Comparison of ENCODE assay signal across 15 cellular contexts in genomic region chr21:38699048-38699447, GRCh38.
DNase-seq lines count a peak whose midpoint lies in the region; ATAC-seq, FAIRE-seq and TF ChIP-seq lines count a peak whose summit lies in the region.
"Had no signal": no experiment of that assay in that cellular context is flagged by ENCODE, and none has a peak within 500 bp of the region (broad histone marks: within the 10 kb centered on the region; RNA-seq: fewer than 3 reads in every experiment).

No MANE protein-coding gene starts in this region.

- TF ChIP-seq CTCF in DOHH2 (IDR thresholded peaks at IDR 0.05; ENCODE audit: low read depth, low read length, poor library complexity, severe bottlenecking) (peak; percentile 21), K562 (IDR thresholded peaks at IDR 0.05 in 2 of 3, conservative IDR thresholded peaks at IDR 0.05 in 1 of 3; ENCODE audit: insufficient read depth in 2 of 3, low read depth in 1 of 3, low read length in 3 of 3) (peak; percentile 39 to 46 (median 43); a peak in 4 of 6 replicates)

- H2AFZ ChIP-seq in K562 (ENCODE audit: low read depth, low read length): no peak overlapping the region

- intact Hi-C loops in K562 (cut with micrococcal nuclease): no loop called here

- 0% methylated on average over 2 of the region's 2 CpGs for WGBS in K562 (ENCODE audit: insufficient coverage, low coverage, missing lambda C conversion rate)

- H3K9me2 ChIP-seq in DOHH2 (replicated peaks; ENCODE audit: control insufficient read depth, low read length): no peaks in the 10 kb centered on the region

- no peak for FAIRE-seq in K562 (lab: Jason Lieb, UNC)

- H3K4me3 ChIP-seq in DOHH2 (ENCODE audit: low read length) (no peak overlapping the region), K562 (no peak overlapping the region)
- H3K4me3 ChIP-seq: MG63 had no signal

- POLR2A ChIA-PET in K562 (lab: Yijun Ruan, JAX): interaction anchor here (0.5 kb wide), 1 partner anchor 37 kb away, joined by 3 read pairs; no protein-coding TSS in a partner anchor

- H3K27ac ChIP-seq in DOHH2 (ENCODE audit: low read depth, low read length) (no peak overlapping the region), K562 (ENCODE audit: extremely low read depth, low read depth, low read length) (no peak overlapping the region)

- H3K4me1 ChIP-seq in DOHH2 (ENCODE audit: control insufficient read depth, low read length): no peaks in the 10 kb centered on the region
- no peaks in the 10 kb centered on the region for H3K4me1 ChIP-seq in K562 (replicated peaks in 1 of 2; ENCODE audit: control insufficient read depth in 2 of 2, insufficient read depth in 2 of 2, low read length in 2 of 2)

- H4K20me1 ChIP-seq in DOHH2 (ENCODE audit: control insufficient read depth, insufficient read depth, low read depth, low read length) (no peaks in the 10 kb centered on the region), K562 (replicated peaks; ENCODE audit: control insufficient read depth, insufficient read depth, low read length) (no peaks in the 10 kb centered on the region)

- H3K4me2 ChIP-seq in DOHH2 (ENCODE audit: low read length) (no peak overlapping the region), K562 (ENCODE audit: insufficient read depth, low read length) (no peak overlapping the region)

- no peak for TF ChIP-seq RAD21 in K562 (CRISPR knock-in tag; conservative IDR thresholded peaks at IDR 0.05 in 1 of 2, IDR thresholded peaks at IDR 0.05 in 1 of 2)

- DNase-seq in HuH-7.5 (ENCODE audit: low spot score) (peak; percentile 16), K562 (ENCODE audit: extremely low read depth in 1 of 4, low spot score in 3 of 4) (peak; percentile 24 to 34 (median 30)), left kidney (ENCODE audit: low read depth, low spot score) (peak; percentile 18), anterior cingulate cortex (lab: John Stamatoyannopoulos, UW) (no peak), NCI-H2029 treated with DMSO at 0.1 percent for 48 hours (lab: John Stamatoyannopoulos, UW) (no peak), NCI-H187 treated with DMSO at 0.1 percent for 48 hours (lab: John Stamatoyannopoulos, UW) (no peak)
- DNase-seq: activated CD8-positive, alpha-beta memory T cell treated with anti-CD3 and anti-CD28 coated beads, Interleukin-2, amount 50 U/mL, for 4 hours; activated naive CD8-positive, alpha-beta T cell treated with anti-CD3 and anti-CD28 coated beads, Interleukin-2, amount 10 ng/mL, durations not matched to agents 7 days and 5 days; COR-L47; MG63; NCI-H510A had no signal

- H3F3A ChIP-seq in DOHH2 (ENCODE audit: control insufficient read depth, insufficient read depth): no peaks in the 10 kb centered on the region

- H3K36me3 ChIP-seq in DOHH2 (ENCODE audit: control insufficient read depth, low read length) (no peaks in the 10 kb centered on the region), K562 (ENCODE audit: control insufficient read depth, insufficient read depth, low read length) (no peaks in the 10 kb centered on the region)
- H3K36me3 ChIP-seq: MG63 had no signal

- no peak for TF ChIP-seq EP300 in K562 (IDR thresholded peaks at IDR 0.05; ENCODE audit: low read length)

- H3K9ac ChIP-seq in K562 (ENCODE audit: insufficient read depth in 1 of 2, low read depth in 2 of 2, low read length in 2 of 2): no peak overlapping the region

- H3K9me3 ChIP-seq in DOHH2 (ENCODE audit: control insufficient read depth, insufficient read depth, low read length): no peaks in the 10 kb centered on the region
- no peaks in the 10 kb centered on the region; the same call in 1 of the 2 replicates for H3K9me3 ChIP-seq in K562 (replicated peaks; ENCODE audit: control insufficient read depth, insufficient read depth, low read depth, low read length)
- H3K9me3 ChIP-seq: MG63 had no signal

- in situ Hi-C loops in K562 (cut with MboI): no loop called here

- peaks cover 4% of the 10 kb centered on the region; the same call in 1 of the 2 replicates for H3K27me3 ChIP-seq in DOHH2 (ENCODE audit: control insufficient read depth, low read length)
- peaks cover 0 to 7% of the 10 kb centered on the region in 2 experiments; a peak in 2 of 5 replicates for H3K27me3 ChIP-seq in K562 (ENCODE audit: control insufficient read depth in 2 of 2, insufficient read depth in 2 of 2, low read length in 2 of 2)
- H3K27me3 ChIP-seq: MG63 had no signal

- CTCF ChIA-PET in K562 (lab: Yijun Ruan, JAX; ENCODE audit: low intra/inter-chr PET ratio): no interaction called here

- ATAC-seq in K562: peak; percentile 82
- ATAC-seq in GM21576 (IDR thresholded peaks at IDR 0.05; ENCODE audit: unreplicated experiment): no peak
- ATAC-seq: left lobe of liver, Right ventricle myocardium inferior had no signal

- H3K79me2 ChIP-seq in DOHH2 (ENCODE audit: control insufficient read depth, low read length): no peaks in the 10 kb centered on the region
- no peaks in the 10 kb centered on the region for H3K79me2 ChIP-seq in K562 (ENCODE audit: control insufficient read depth, insufficient read depth, low read length)

- no peak for TF ChIP-seq POLR2A in K562 (conservative IDR thresholded peaks at IDR 0.05)

- BruUV-seq in K562 (replicated peaks; lab: Mats Ljungman, UMichigan): no TSS peak

- no peaks in the 10 kb centered on the region for H3K9me1 ChIP-seq in K562 (ENCODE audit: control insufficient read depth, insufficient read depth, low read length)

TF ChIP-seq in K562, 482 proteins besides CTCF, POLR2A, EP300 and RAD21 (continues in another document):
- TF ChIP-seq ELF2 (CRISPR knock-in tag; IDR thresholded peaks at IDR 0.05): no peak
- no peak for TF ChIP-seq E4F1 (CRISPR knock-in tag; IDR thresholded peaks at IDR 0.05; ENCODE audit: borderline replicate concordance)
- no peak for TF ChIP-seq ATF2 (CRISPR knock-in tag; IDR thresholded peaks at IDR 0.05)
- TF ChIP-seq MEIS2 (IDR thresholded peaks at IDR 0.05; ENCODE audit: partially characterized antibody): no peak
- TF ChIP-seq TGIF2 (CRISPR knock-in tag; IDR thresholded peaks at IDR 0.05): no peak
- TF ChIP-seq, protein P1, sequence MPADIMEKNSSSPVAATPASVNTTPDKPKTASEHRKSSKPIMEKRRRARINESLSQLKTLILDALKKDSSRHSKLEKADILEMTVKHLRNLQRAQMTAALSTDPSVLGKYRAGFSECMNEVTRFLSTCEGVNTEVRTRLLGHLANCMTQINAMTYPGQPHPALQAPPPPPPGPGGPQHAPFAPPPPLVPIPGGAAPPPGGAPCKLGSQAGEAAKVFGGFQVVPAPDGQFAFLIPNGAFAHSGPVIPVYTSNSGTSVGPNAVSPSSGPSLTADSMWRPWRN (IDR thresholded peaks at IDR 0.05; ENCODE audit: low read depth): no peak

Comparison
In these comparisons a context has a peak if more than half of its experiments do, and no peak if none do; other contexts are left out.
1. DNase-seq: peak in HuH-7.5 (single experiment), K562 (4 of 4) and left kidney (single experiment); none in anterior cingulate cortex (0 of 58), NCI-H2029 treated with DMSO at 0.1 percent for 48 hours (single experiment) and NCI-H187 treated with DMSO at 0.1 percent for 48 hours (single experiment).